27 cellular contexts compared by ENCODE assay signal in the genomic region with DNA sequence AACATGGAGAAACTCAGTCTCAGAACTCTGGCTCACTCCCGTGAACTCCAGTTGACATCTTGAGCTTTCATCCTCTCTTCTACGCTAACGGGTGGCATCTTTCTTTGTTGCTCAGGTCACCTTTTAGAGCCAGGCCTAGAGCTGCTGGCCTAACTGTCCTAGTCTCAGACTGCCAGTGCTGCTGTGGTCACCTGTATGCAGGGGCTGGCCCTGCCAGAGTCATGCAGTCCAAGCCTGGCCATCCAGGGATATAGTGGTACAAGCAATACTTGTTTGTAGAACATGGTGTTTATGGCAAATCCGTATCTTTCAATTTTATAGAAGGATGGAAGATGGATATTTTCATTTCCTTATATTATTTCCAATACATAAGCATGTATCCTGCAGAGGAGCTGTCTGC.
"Had no signal": no experiment of that assay in that cellular context is flagged by ENCODE, and none has a peak within 500 bp of the region (broad histone marks: within the 10 kb centered on the region; RNA-seq: fewer than 3 reads in every experiment).

No MANE protein-coding gene starts in this region.

- H3K27me3 ChIP-seq: heart left ventricle, neural progenitor cell, ovary, stomach, testis, thyroid gland, transverse colon, upper lobe of right lung, uterus had no signal

- H3K4me1 Mint-ChIP-seq: nephron, neural progenitor cell had no signal

- DNase-seq: heart left ventricle; hypothalamus; immature natural killer cell; kidney; left colon; left ventricle myocardium inferior; naive thymus-derived CD8-positive, alpha-beta T cell; ovary; right cardiac atrium; stimulated activated CD4-positive, alpha-beta T cell treated with anti-CD3 and anti-CD28 coated beads, Interleukin-12 subunit alpha, Interleukin-12 subunit beta, amount 100 ng/mL, for 4 hours; stimulated activated CD4-positive, alpha-beta T cell treated with anti-CD3 and anti-CD28 coated beads, Interleukin-15, amount 100 ng/mL, for 24 hours; stimulated activated CD4-positive, alpha-beta T cell treated with anti-CD3 and anti-CD28 coated beads, Interleukin-2, amount 100 ng/mL, for 24 hours; stimulated activated CD4-positive, alpha-beta T cell treated with anti-CD3 and anti-CD28 coated beads, Interleukin-4, amount 100 ng/mL, for 1 hour; stimulated activated naive B cell treated with anti-CD40 and anti-IgM and Interleukin-4, amounts not matched to agents 10 μg/mL and 1 μg/mL and 100 μg/mL, for 72 hours; stimulated activated naive CD8-positive, alpha-beta T cell treated with anti-CD3 and anti-CD28 coated beads, Interleukin-15, Interleukin-2, amounts not matched to agents 100 U/mL and 50 U/mL, for 24 hours; stomach; testis; thyroid gland; transverse colon; upper lobe of right lung; uterus had no signal

- H3K36me3 ChIP-seq: heart left ventricle, left ventricle myocardium inferior, neural progenitor cell, ovary, stomach, thyroid gland, transverse colon, upper lobe of right lung, uterus had no signal

- H3K4me3 ChIP-seq: heart left ventricle, left ventricle myocardium inferior, lung, neural progenitor cell, ovary, skin epidermis, stomach, testis, thyroid gland, transverse colon, upper lobe of right lung, uterus had no signal

- H3K27ac ChIP-seq: heart left ventricle, left ventricle myocardium inferior, neural progenitor cell, ovary, skin epidermis, stomach, testis, thyroid gland, transverse colon, upper lobe of right lung, uterus had no signal

- H3K4me3 Mint-ChIP-seq: immature natural killer cell; memory B cell; naive thymus-derived CD8-positive, alpha-beta T cell; nephron; neural progenitor cell; stimulated activated naive B cell treated with anti-CD40 and anti-IgM and Interleukin-4, amounts not matched to agents 10 μg/mL and 1 μg/mL and 100 μg/mL, for 72 hours had no signal

- H3K27ac Mint-ChIP-seq: memory B cell; naive thymus-derived CD8-positive, alpha-beta T cell; nephron; neural progenitor cell; progenitor cell of endocrine pancreas; stimulated activated naive B cell treated with anti-CD40 and anti-IgM and Interleukin-4, amounts not matched to agents 10 μg/mL and 1 μg/mL and 100 μg/mL, for 72 hours had no signal

- H3K36me3 Mint-ChIP-seq: immature natural killer cell had no signal

- H3K27me3 Mint-ChIP-seq: memory B cell; naive thymus-derived CD8-positive, alpha-beta T cell; progenitor cell of endocrine pancreas; stimulated activated naive B cell treated with anti-CD40 and anti-IgM and Interleukin-4, amounts not matched to agents 10 μg/mL and 1 μg/mL and 100 μg/mL, for 72 hours had no signal

- H3K4me2 ChIP-seq: neural progenitor cell had no signal

- H3K9ac ChIP-seq: neural progenitor cell had no signal

- H3K9me3 ChIP-seq: left ventricle myocardium inferior, ovary, stomach, testis, thyroid gland, transverse colon, upper lobe of right lung, uterus had no signal

- H3K4me1 ChIP-seq: heart left ventricle, left ventricle myocardium inferior, neural progenitor cell, thyroid gland, transverse colon, upper lobe of right lung, uterus had no signal
